In the genomic region with DNA sequence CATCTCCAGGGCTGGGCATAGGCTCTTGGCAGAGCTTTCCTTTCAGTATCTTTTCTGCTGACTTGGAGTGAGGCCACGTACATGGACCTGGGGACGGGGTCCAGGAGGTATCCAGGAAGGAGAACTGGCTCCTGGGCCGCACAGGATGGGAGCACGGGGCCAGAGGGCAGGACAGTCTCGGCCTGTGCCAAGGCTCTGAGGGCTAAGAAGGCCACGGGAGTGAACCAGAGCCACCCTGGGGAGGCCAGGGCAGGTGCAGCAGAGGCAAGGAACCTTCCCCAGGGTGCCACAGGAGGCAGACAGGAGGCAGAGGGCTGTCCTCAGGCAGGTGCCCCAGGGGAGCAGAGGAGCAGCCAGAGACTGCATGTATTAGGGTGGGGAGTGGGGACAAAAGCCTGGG, we compare ENCODE assay signal across 18 cellular contexts.
"Had no signal": no experiment of that assay in that cellular context is flagged by ENCODE, and none has a peak within 500 bp of the region (broad histone marks: within the 10 kb centered on the region; RNA-seq: fewer than 3 reads in every experiment).

No MANE protein-coding gene starts in this region.

- H3K79me2 ChIP-seq: hepatocyte had no signal

- H3K4me2 ChIP-seq: hepatocyte had no signal

- H3K27me3 Mint-ChIP-seq: naive thymus-derived CD8-positive, alpha-beta T cell had no signal

- H3K27ac ChIP-seq: epithelial cell of prostate, esophagus muscularis mucosa, gastroesophageal sphincter, hepatocyte, stomach, thoracic aorta, transverse colon had no signal

- H3K4me3 Mint-ChIP-seq: naive thymus-derived CD8-positive, alpha-beta T cell had no signal

- DNase-seq: central memory CD4-positive, alpha-beta T cell; cortex of kidney; effector memory CD4-positive, alpha-beta T cell; left colon; naive thymus-derived CD8-positive, alpha-beta T cell; small intestine; stimulated activated CD4-positive, alpha-beta T cell treated with anti-CD3 and anti-CD28 coated beads, Interleukin-12 subunit alpha, Interleukin-12 subunit beta, amount 100 ng/mL, for 4 hours; stimulated activated CD4-positive, alpha-beta T cell treated with anti-CD3 and anti-CD28 coated beads, Interleukin-4, amount 100 ng/mL, for 1 hour; stimulated activated naive CD4-positive, alpha-beta T cell; stomach; substantia nigra; transverse colon had no signal

- H3K4me3 ChIP-seq: esophagus muscularis mucosa, gastroesophageal sphincter, hepatocyte, mucosa of descending colon, stomach, thoracic aorta, transverse colon had no signal

- H3K27me3 ChIP-seq: esophagus muscularis mucosa, gastroesophageal sphincter, hepatocyte, transverse colon had no signal

- H3K9me3 ChIP-seq: esophagus muscularis mucosa, gastroesophageal sphincter, mucosa of descending colon, stomach, thoracic aorta, transverse colon had no signal

- ATAC-seq: gastroesophageal sphincter; left colon; mucosa of descending colon; naive thymus-derived CD8-positive, alpha-beta T cell had no signal

- H2AFZ ChIP-seq: hepatocyte had no signal

- H3K9me3 Mint-ChIP-seq: naive thymus-derived CD8-positive, alpha-beta T cell had no signal
